In the genomic region with DNA sequence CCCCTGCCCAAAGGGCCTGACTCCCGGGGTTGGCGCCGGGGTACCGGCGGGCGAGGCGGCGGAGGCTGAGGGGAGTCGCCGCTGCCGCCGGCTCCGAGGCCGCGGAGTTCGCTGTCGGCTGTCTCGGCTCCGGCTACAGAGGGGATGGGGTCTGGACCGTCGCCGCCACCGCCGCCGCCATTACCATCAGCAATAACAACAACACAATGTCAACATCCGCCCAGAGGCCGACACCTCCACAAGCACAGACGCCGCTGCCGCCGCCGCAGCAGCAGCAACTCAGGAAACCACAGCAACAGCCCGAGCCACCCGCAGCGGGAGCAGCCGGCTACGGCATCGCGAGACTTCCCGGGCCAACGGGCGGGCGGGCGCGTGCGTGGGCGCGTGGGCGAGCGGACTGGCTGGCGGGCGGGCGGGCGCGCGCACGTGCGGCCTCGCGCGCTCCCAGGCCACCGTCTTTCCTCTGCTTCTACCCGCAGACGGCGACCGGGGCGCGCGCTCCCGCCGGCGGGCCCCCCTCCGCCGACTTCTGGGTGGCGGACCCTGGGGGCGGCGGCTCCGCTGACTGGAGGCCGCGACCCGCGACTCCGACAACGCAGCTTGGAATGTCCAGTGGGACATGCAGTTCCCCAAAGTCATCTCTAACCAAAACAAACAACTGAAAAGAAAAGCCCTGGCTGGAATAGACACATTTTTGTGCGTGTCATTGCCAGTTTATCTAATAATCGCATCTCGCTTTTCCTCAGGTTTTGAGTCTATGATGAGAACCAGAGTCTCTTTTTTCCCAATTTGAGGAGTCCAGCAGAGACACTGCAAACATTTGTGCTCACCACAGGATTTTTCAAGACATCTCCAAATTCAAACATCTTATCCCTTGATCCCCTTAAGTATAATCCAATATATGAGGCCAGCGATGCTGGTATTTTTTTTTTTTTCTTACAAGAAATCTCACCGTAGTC, we compare ENCODE assay signal across 8 cellular contexts. TPM values are rescaled to one million over a fixed set of nuclear protein-coding genes. Genes with fewer than 3 reads are reported as not detected.
DNase-seq lines count a peak whose midpoint lies in the region; ATAC-seq and TF ChIP-seq lines count a peak whose summit lies in the region.

CHIC2 (minus strand) TSS at position 289 of the 959 bp plus-strand sequence. CDS start 305 bp downstream, outside the sequence.

- H3K27ac ChIP-seq in rectal smooth muscle tissue (ENCODE audit: low read depth, low read length) (peak within 1 kb of the TSS; percentile 87), vagina (peak within 1 kb of the TSS; percentile 96)

- H3K36me3 ChIP-seq in rectal smooth muscle tissue (ENCODE audit: control insufficient read depth, insufficient read depth, low read length), result no peaks in the 10 kb centered on the region
- no peaks in the 10 kb centered on the region for H3K36me3 ChIP-seq in vagina

- peak within 1 kb of the TSS; percentile 90 for H3K9ac ChIP-seq in rectal smooth muscle tissue (ENCODE audit: low read length)

- intact Hi-C loops in vagina (cut with DNase I), result loop anchor here (10.0 kb wide), 1 partner anchor 170 kb away; no protein-coding TSS in a partner anchor

- no peak for TF ChIP-seq CTCF in astrocyte of the cerebellum (IDR thresholded peaks at IDR 0.05; ENCODE audit: low read depth, low read length, missing control alignments)
- no peak for TF ChIP-seq CTCF in vagina (IDR thresholded peaks at IDR 0.05)

- peak within 1 kb of the TSS; percentile 63 for H3K4me3 ChIP-seq in astrocyte of the cerebellum (ENCODE audit: low read depth, low read length)
- H3K4me3 ChIP-seq in rectal smooth muscle tissue (ENCODE audit: low read length), result peak within 1 kb of the TSS; percentile 91
- H3K4me3 ChIP-seq in vagina, result peak within 1 kb of the TSS; percentile 75 to 94

- TF ChIP-seq POLR2A in vagina (IDR thresholded peaks at IDR 0.05), result peak in 1 of 2 donors; percentile 90

- H3K27me3 ChIP-seq in rectal smooth muscle tissue (ENCODE audit: control insufficient read depth, insufficient read depth, low read length) (no peaks in the 10 kb centered on the region), vagina (no peaks in the 10 kb centered on the region)

- in situ Hi-C loops in astrocyte of the cerebellum (cut with HindIII; ENCODE audit: low sequenced_read_pairs), result no loop called here

- H3K9me3 ChIP-seq in vagina, result no peaks in the 10 kb centered on the region

- H3K4me1 ChIP-seq in rectal smooth muscle tissue (ENCODE audit: control insufficient read depth, insufficient read depth, low read length) (peaks cover 4% of the 10 kb centered on the region), vagina (peaks cover 46% of the 10 kb centered on the region)

- DNase-seq in NCI-H2081 treated with DMSO at 0.1 percent for 48 hours (lab: John Stamatoyannopoulos, UW) (peak; percentile 62), T1000 (lab: John Stamatoyannopoulos, UW) (peak; percentile 93), astrocyte of the cerebellum (ENCODE audit: low read depth) (peak; percentile 79), hepatic stellate cell (ENCODE audit: low spot score) (peak; percentile 86), vagina (ENCODE audit: extremely low spot score in 2 of 2) (peak in 1 of 2 donors; percentile 94)

- ATAC-seq in GM18517 (IDR thresholded peaks at IDR 0.05; ENCODE audit: unreplicated experiment) (peak; percentile 98), HG03039 (IDR thresholded peaks at IDR 0.05; ENCODE audit: unreplicated experiment) (peak; percentile 95)

RNA-seq across cellular contexts. Expression of gene CHIC2, which starts in this region (rescaled TPM):
- 40.0 TPM for total RNA-seq in vagina
